Comparison of ENCODE assay signal across 14 cellular contexts in genomic region chr2:12222561-12222960, GRCh38.
DNase-seq lines count a peak whose midpoint lies in the region; ATAC-seq and TF ChIP-seq lines count a peak whose summit lies in the region.
"Had no signal": no experiment of that assay in that cellular context is flagged by ENCODE, and none has a peak within 500 bp of the region (broad histone marks: within the 10 kb centered on the region; RNA-seq: fewer than 3 reads in every experiment).

No MANE protein-coding gene starts in this region.

- peak; percentile 11 for DNase-seq in activated naive CD4-positive, alpha-beta T cell treated with anti-CD3 and anti-CD28 coated beads, Interleukin-2, amount 50 U/mL, for 16 hours
- DNase-seq in activated naive CD4-positive, alpha-beta T cell treated with anti-CD3 and anti-CD28 coated beads, Interleukin-2, amount 10 ng/mL, durations not matched to agents 7 days and 5 days, result no peak
- peak; percentile 9 for DNase-seq in stimulated activated CD4-positive, alpha-beta T cell treated with anti-CD3 and anti-CD28 coated beads, Interleukin-4, amount 100 ng/mL, for 24 hours
- no peak for DNase-seq in stimulated activated CD4-positive, alpha-beta T cell treated with anti-CD3 and anti-CD28 coated beads, Interleukin-2, amount 100 ng/mL, for 24 hours
- peak in 1 of 2 donors; percentile 3 for DNase-seq in foreskin keratinocyte
- no peak for DNase-seq in effector memory CD4-positive, alpha-beta T cell
- DNase-seq: BE2C; CD4-positive, alpha-beta memory T cell; DMS79 had no signal

- no peaks in the 10 kb centered on the region for H3K4me1 ChIP-seq in foreskin keratinocyte
- no peaks in the 10 kb centered on the region for H3K4me1 ChIP-seq in effector memory CD4-positive, alpha-beta T cell (ENCODE audit: control insufficient read depth, insufficient read depth, low read length, poor library complexity, severe bottlenecking)
- H3K4me1 ChIP-seq: A549, BE2C, HAP-1 had no signal

- H3K27me3 ChIP-seq in foreskin keratinocyte, result no peaks in the 10 kb centered on the region
- no peaks in the 10 kb centered on the region for H3K27me3 ChIP-seq in effector memory CD4-positive, alpha-beta T cell (replicated peaks; ENCODE audit: control insufficient read depth, insufficient read depth, low read length, poor library complexity, severe bottlenecking)
- H3K27me3 ChIP-seq: BE2C had no signal

- H3K9me3 ChIP-seq in effector memory CD4-positive, alpha-beta T cell (ENCODE audit: control insufficient read depth, low read length), result peaks cover 4% of the 10 kb centered on the region
- H3K9me3 ChIP-seq: HAP-1 had no signal

- H3K4me1 Mint-ChIP-seq in activated naive CD4-positive, alpha-beta T cell treated with anti-CD3 and anti-CD28 coated beads, Interleukin-2, amount 10 ng/mL, durations not matched to agents 7 days and 5 days, result no peaks in the 10 kb centered on the region
- H3K4me1 Mint-ChIP-seq in activated T-helper 17 cell treated with anti-CD3 and anti-CD28 coated beads, Interleukin-2, amount 50 U/mL, for 72 hours, result no peaks in the 10 kb centered on the region
- H3K4me1 Mint-ChIP-seq: CD4-positive, alpha-beta memory T cell had no signal

- H3K36me3 Mint-ChIP-seq in activated naive CD4-positive, alpha-beta T cell treated with anti-CD3 and anti-CD28 coated beads, Interleukin-2, amount 10 ng/mL, durations not matched to agents 7 days and 5 days, result peaks cover 10% of the 10 kb centered on the region
- H3K36me3 Mint-ChIP-seq in activated T-helper 17 cell treated with anti-CD3 and anti-CD28 coated beads, Interleukin-2, amount 50 U/mL, for 72 hours (ENCODE audit: low read depth), result no peaks in the 10 kb centered on the region

- peak; percentile 83 for ATAC-seq in activated T-helper 17 cell treated with anti-CD3 and anti-CD28 coated beads, Interleukin-2, amount 50 U/mL, for 72 hours (replicated peaks)
- ATAC-seq in foreskin keratinocyte (peak; percentile 45), GM19035 (IDR thresholded peaks at IDR 0.05; ENCODE audit: unreplicated experiment) (no peak)
- ATAC-seq: A549 had no signal

- no peak overlapping the region for H3K4me3 ChIP-seq in effector memory CD4-positive, alpha-beta T cell (ENCODE audit: insufficient read depth, low read depth, low read length, poor library complexity, severe bottlenecking)
- H3K4me3 ChIP-seq: A549, HAP-1 had no signal

- no peaks in the 10 kb centered on the region for H3K36me3 ChIP-seq in effector memory CD4-positive, alpha-beta T cell (ENCODE audit: control insufficient read depth, insufficient read depth, low read length)
- H3K36me3 ChIP-seq: BE2C, HAP-1 had no signal

- no peak overlapping the region for H3K27ac ChIP-seq in foreskin keratinocyte
- no peak overlapping the region for H3K27ac ChIP-seq in effector memory CD4-positive, alpha-beta T cell (ENCODE audit: insufficient read depth, low read length, poor library complexity, severe bottlenecking)
- H3K27ac ChIP-seq: A549, C4-2B had no signal

- H3K9me3 Mint-ChIP-seq in activated naive CD4-positive, alpha-beta T cell treated with anti-CD3 and anti-CD28 coated beads, Interleukin-2, amount 10 ng/mL, durations not matched to agents 7 days and 5 days, result peaks cover 36% of the 10 kb centered on the region
- peaks cover 22% of the 10 kb centered on the region for H3K9me3 Mint-ChIP-seq in activated T-helper 17 cell treated with anti-CD3 and anti-CD28 coated beads, Interleukin-2, amount 50 U/mL, for 72 hours

- no peak overlapping the region for H3K4me3 Mint-ChIP-seq in activated naive CD4-positive, alpha-beta T cell treated with anti-CD3 and anti-CD28 coated beads, Interleukin-2, amount 10 ng/mL, durations not matched to agents 7 days and 5 days
- no peak overlapping the region for H3K4me3 Mint-ChIP-seq in activated T-helper 17 cell treated with anti-CD3 and anti-CD28 coated beads, Interleukin-2, amount 50 U/mL, for 72 hours
- H3K4me3 Mint-ChIP-seq: CD4-positive, alpha-beta memory T cell had no signal

- no peak overlapping the region for H3K27ac Mint-ChIP-seq in activated naive CD4-positive, alpha-beta T cell treated with anti-CD3 and anti-CD28 coated beads, Interleukin-2, amount 10 ng/mL, durations not matched to agents 7 days and 5 days
- no peak overlapping the region for H3K27ac Mint-ChIP-seq in activated T-helper 17 cell treated with anti-CD3 and anti-CD28 coated beads, Interleukin-2, amount 50 U/mL, for 72 hours
- H3K27ac Mint-ChIP-seq: CD4-positive, alpha-beta memory T cell had no signal

- no peaks in the 10 kb centered on the region for H3K27me3 Mint-ChIP-seq in activated naive CD4-positive, alpha-beta T cell treated with anti-CD3 and anti-CD28 coated beads, Interleukin-2, amount 10 ng/mL, durations not matched to agents 7 days and 5 days
- no peaks in the 10 kb centered on the region for H3K27me3 Mint-ChIP-seq in activated T-helper 17 cell treated with anti-CD3 and anti-CD28 coated beads, Interleukin-2, amount 50 U/mL, for 72 hours

- no peak for TF ChIP-seq CTCF in foreskin keratinocyte (conservative IDR thresholded peaks at IDR 0.05)

- CTCF ChIA-PET in activated naive CD4-positive, alpha-beta T cell treated with anti-CD3 and anti-CD28 coated beads, Interleukin-2, amount 10 ng/mL, durations not matched to agents 7 days and 5 days (lab: Charles Lee), result no interaction called here

Comparison
In these comparisons a context has a peak if more than half of its experiments do, and no peak if none do; other contexts are left out.
1. DNase-seq: peak in activated naive CD4-positive, alpha-beta T cell treated with anti-CD3 and anti-CD28 coated beads, Interleukin-2, amount 50 U/mL, for 16 hours (single experiment) and stimulated activated CD4-positive, alpha-beta T cell treated with anti-CD3 and anti-CD28 coated beads, Interleukin-4, amount 100 ng/mL, for 24 hours (single experiment); none in activated naive CD4-positive, alpha-beta T cell treated with anti-CD3 and anti-CD28 coated beads, Interleukin-2, amount 10 ng/mL, durations not matched to agents 7 days and 5 days (single experiment), stimulated activated CD4-positive, alpha-beta T cell treated with anti-CD3 and anti-CD28 coated beads, Interleukin-2, amount 100 ng/mL, for 24 hours (0 of 2) and effector memory CD4-positive, alpha-beta T cell (0 of 3).